Comparison of ENCODE assay signal across 1 cellular context in the genomic region with DNA sequence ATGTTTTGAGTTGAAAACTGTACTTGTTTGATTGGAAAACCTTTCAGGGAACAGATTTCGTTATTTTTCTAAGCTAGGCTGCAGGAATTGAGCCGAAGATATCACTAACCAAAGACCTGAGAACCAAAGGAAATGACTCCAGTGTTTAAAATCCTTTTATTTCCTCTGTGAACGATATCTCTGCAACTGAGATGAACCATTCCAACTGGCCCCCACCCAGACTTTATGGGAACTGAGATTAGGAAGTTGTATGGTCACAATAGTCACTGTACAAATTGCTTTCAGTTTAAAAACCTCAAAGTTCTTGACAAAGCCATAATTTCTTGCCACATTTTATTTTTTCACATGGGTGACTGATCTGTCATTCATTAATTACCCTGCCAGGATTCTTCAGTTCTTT.
TF ChIP-seq lines count a peak whose summit lies in the region.

No MANE protein-coding gene starts in this region.

TF ChIP-seq in HepG2, 621 proteins besides CTCF, POLR2A, EP300 and RAD21 (continued from another document):
- no peak for TF ChIP-seq ATF4 (CRISPR knock-in tag; IDR thresholded peaks at IDR 0.05)
